Comparison of ENCODE assay signal across 8 cellular contexts in the genomic region with DNA sequence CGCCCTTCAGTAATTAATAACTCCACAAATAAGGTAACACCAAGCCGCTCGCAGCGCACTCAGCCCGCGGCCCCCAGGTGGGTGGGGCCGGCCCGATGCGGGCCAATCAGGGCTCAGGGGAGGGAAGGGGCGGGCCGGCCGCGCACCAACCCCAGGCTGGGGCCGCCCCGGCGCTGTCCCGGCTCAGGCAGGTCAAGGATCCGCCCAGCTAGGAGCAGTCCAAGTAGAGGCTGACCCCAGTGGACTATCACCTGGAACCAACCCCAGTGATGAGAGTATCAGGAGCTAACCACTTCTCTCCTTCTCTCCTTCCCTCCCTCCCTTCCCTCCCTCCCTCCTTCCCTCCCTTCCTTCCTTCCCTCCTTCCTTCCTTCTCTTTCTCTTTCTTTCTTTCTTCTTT.
DNase-seq lines count a peak whose midpoint lies in the region; ATAC-seq and TF ChIP-seq lines count a peak whose summit lies in the region.

No MANE protein-coding gene starts in this region.

- H3K27me3 ChIP-seq in KMS-11 (ENCODE audit: insufficient read depth, low read depth) (no peaks in the 10 kb centered on the region), uterus (no peaks in the 10 kb centered on the region), WERI-Rb-1 (ENCODE audit: insufficient read depth, low read depth, severe bottlenecking) (no peaks in the 10 kb centered on the region)

- H3K36me3 Mint-ChIP-seq in mesothelial cell of epicardium (no peaks in the 10 kb centered on the region), Calu3 (ENCODE audit: insufficient read depth, unreplicated experiment) (no peaks in the 10 kb centered on the region)

- TF ChIP-seq CTCF in KMS-11 (conservative IDR thresholded peaks at IDR 0.05; ENCODE audit: low read depth, low read length) (no peak), coronary artery (IDR thresholded peaks at IDR 0.05) (no peak), mesothelial cell of epicardium (IDR thresholded peaks at IDR 0.05; ENCODE audit: unreplicated experiment) (no peak), uterus (IDR thresholded peaks at IDR 0.05) (no peak), WERI-Rb-1 (IDR thresholded peaks at IDR 0.05; ENCODE audit: low read depth, low read length) (no peak), Calu3 (IDR thresholded peaks at IDR 0.05; ENCODE audit: unreplicated experiment) (no peak)

- peaks cover 35% of the 10 kb centered on the region for H3K27me3 Mint-ChIP-seq in mesothelial cell of epicardium (ENCODE audit: low read depth)
- peaks cover 82% of the 10 kb centered on the region for H3K27me3 Mint-ChIP-seq in Calu3 (ENCODE audit: unreplicated experiment)

- no peak for TF ChIP-seq POLR2A in uterus (IDR thresholded peaks at IDR 0.05)

- H3K4me1 ChIP-seq in KMS-11 (ENCODE audit: low read depth, poor library complexity, severe bottlenecking) = peaks cover 7% of the 10 kb centered on the region
- H3K4me1 ChIP-seq in uterus = peaks cover 0 to 7% of the 10 kb centered on the region in 2 donors

- no peaks in the 10 kb centered on the region for H4K20me1 ChIP-seq in KMS-11 (ENCODE audit: insufficient read depth)

- H3K9ac ChIP-seq in KMS-11 = no peak overlapping the region

- H3K4me2 ChIP-seq in KMS-11 = peak overlapping the region; percentile 14

- H2AFZ ChIP-seq in KMS-11 (ENCODE audit: low read depth) = peak overlapping the region; percentile 15

- H3K4me3 ChIP-seq in KMS-11 (IDR thresholded peaks at IDR 0.05; ENCODE audit: insufficient read depth, low read depth, low read length) = no peak overlapping the region
- H3K4me3 ChIP-seq in coronary artery = peak overlapping the region; percentile 63
- H3K4me3 ChIP-seq in uterus = peak overlapping the region in 1 of 2 donors; percentile 27
- no peak overlapping the region for H3K4me3 ChIP-seq in WERI-Rb-1 (ENCODE audit: low read depth, low read length)

- H3K79me2 ChIP-seq in KMS-11 (ENCODE audit: insufficient read depth, low read depth) = no peaks in the 10 kb centered on the region

- ATAC-seq in GM18909 (IDR thresholded peaks at IDR 0.05; ENCODE audit: poor library complexity, unreplicated experiment) = peak; percentile 77

- H3K4me3 Mint-ChIP-seq in mesothelial cell of epicardium (peak overlapping the region; percentile 59), Calu3 (ENCODE audit: low read depth, unreplicated experiment) (no peak overlapping the region)

- H3K9me3 Mint-ChIP-seq in mesothelial cell of epicardium = no peaks in the 10 kb centered on the region
- no peaks in the 10 kb centered on the region for H3K9me3 Mint-ChIP-seq in Calu3 (ENCODE audit: low read depth, unreplicated experiment)

- intact Hi-C loops in uterus (cut with DNase I; ENCODE audit: low total_unique reads) = no loop called here
- intact Hi-C loops in Calu3 (cut with micrococcal nuclease; ENCODE audit: unreplicated experiment) = no loop called here

- H3K9me3 ChIP-seq in uterus (no peaks in the 10 kb centered on the region), WERI-Rb-1 (ENCODE audit: severe bottlenecking) (no peaks in the 10 kb centered on the region)

- no TSS peak for BruUV-seq in Calu3 (replicated peaks; lab: Mats Ljungman, UMichigan)

- CTCF ChIA-PET in Calu3 (lab: Charles Lee) = no interaction called here

- H3K27ac Mint-ChIP-seq in mesothelial cell of epicardium (no peak overlapping the region), Calu3 (ENCODE audit: unreplicated experiment) (no peak overlapping the region)

- DNase-seq in coronary artery (ENCODE audit: low spot score) (no peak), mesothelial cell of epicardium (ENCODE audit: low spot score in 2 of 2, unreplicated experiment in 2 of 2) (no peak), uterus (peak; percentile 75 to 83), NCI-H1436 treated with DMSO at 0.1 percent for 48 hours (lab: John Stamatoyannopoulos, UW) (no peak), WERI-Rb-1 (no peak), Calu3 (no peak)

- H3K27ac ChIP-seq in KMS-11 (no peak overlapping the region), coronary artery (peak overlapping the region in 1 of 2 donors; percentile 51), uterus (peak overlapping the region; percentile 38 to 78), WERI-Rb-1 (no peak overlapping the region)

- H3K36me3 ChIP-seq in KMS-11 (ENCODE audit: insufficient read depth) (no peaks in the 10 kb centered on the region), uterus (no peaks in the 10 kb centered on the region), WERI-Rb-1 (no peaks in the 10 kb centered on the region)

- H3K4me1 Mint-ChIP-seq in mesothelial cell of epicardium (peaks cover 2% of the 10 kb centered on the region), Calu3 (ENCODE audit: low read depth, unreplicated experiment) (no peaks in the 10 kb centered on the region)

Comparison
In these comparisons a context has a peak if more than half of its experiments do, and no peak if none do; other contexts are left out.
1. H3K27ac ChIP-seq: peak in uterus (2 of 2); none in KMS-11 (single experiment) and WERI-Rb-1 (single experiment).
2. DNase-seq: peak in uterus (2 of 2); none in coronary artery (single experiment), mesothelial cell of epicardium (0 of 2), NCI-H1436 treated with DMSO at 0.1 percent for 48 hours (single experiment), WERI-Rb-1 (single experiment) and Calu3 (single experiment).